ENCODE assay signal across 8 cellular contexts in the genomic region with DNA sequence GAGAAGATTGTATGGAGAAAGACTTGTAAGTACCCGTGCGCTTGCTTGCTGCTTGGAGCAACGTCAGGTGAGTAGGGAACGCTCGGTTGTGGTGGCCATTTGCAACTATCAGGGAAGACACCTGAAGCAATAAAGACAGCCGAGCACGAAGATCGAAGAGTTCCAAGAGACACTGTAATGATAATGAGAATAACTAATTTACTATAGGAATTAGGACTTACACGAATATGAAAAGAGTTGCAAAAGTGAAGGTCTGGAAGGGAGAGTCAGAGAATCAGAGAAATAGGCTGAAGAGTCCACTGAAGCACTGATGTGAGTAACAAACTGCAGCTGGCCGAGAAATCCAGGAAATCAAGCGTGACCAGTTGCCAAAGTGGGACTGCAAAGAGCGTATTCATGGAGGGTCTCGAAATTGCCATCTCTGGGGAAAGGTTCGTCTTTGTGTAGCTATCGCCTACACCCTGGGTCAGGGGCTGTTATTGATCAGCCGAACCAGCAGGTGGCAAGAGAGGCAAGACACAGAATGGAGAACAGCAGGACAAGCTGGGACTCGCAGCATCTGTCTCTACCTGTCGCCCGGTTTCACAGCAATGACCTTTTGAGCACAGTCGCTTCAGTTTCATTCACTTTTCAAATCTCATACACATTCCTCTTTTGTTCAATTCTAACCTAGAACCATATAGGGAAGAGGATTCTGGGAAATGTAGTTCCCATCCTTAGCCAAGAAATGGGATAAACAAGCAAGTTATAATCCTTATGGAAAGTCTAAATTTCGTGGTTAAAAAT. TPM values are rescaled to one million over a fixed set of nuclear protein-coding genes. Genes with fewer than 3 reads are reported as not detected.
DNase-seq lines count a peak whose midpoint lies in the region; ATAC-seq lines count a peak whose summit lies in the region.

No MANE protein-coding gene starts in this region.

- H3K27ac ChIP-seq in effector memory CD4-positive, alpha-beta T cell (ENCODE audit: insufficient read depth, low read length, poor library complexity, severe bottlenecking), result no peak overlapping the region

- H3K27me3 ChIP-seq in effector memory CD4-positive, alpha-beta T cell (replicated peaks; ENCODE audit: control insufficient read depth, insufficient read depth, low read length, poor library complexity, severe bottlenecking), result no peaks in the 10 kb centered on the region

- DNase-seq in CD1c-positive myeloid dendritic cell (ENCODE audit: extremely low spot score) (peak; percentile 71), NCI-H69 (lab: John Stamatoyannopoulos, UW) (peak; percentile 90), memory B cell (ENCODE audit: low spot score in 2 of 2) (peak; percentile 59 to 70)
- peak; percentile 77 for DNase-seq in activated CD4-positive, alpha-beta memory T cell treated with anti-CD3 and anti-CD28 coated beads, Interleukin-2, amount 10 ng/mL, durations not matched to agents 7 days and 5 days
- DNase-seq in effector memory CD4-positive, alpha-beta T cell, result peak; percentile 49 to 61 (median 57)
- peak; percentile 47 for DNase-seq in stimulated activated CD8-positive, alpha-beta memory T cell treated with anti-CD3 and anti-CD28 coated beads, Interleukin-15, amount 100 ng/mL, for 1 hour (ENCODE audit: low read depth)

- peaks cover 6% of the 10 kb centered on the region for H3K27me3 Mint-ChIP-seq in activated CD4-positive, alpha-beta memory T cell treated with anti-CD3 and anti-CD28 coated beads, Interleukin-2, amount 10 ng/mL, durations not matched to agents 7 days and 5 days
- H3K27me3 Mint-ChIP-seq in memory B cell, result peaks cover 1% of the 10 kb centered on the region

- CTCF ChIA-PET in activated CD4-positive, alpha-beta memory T cell treated with anti-CD3 and anti-CD28 coated beads, Interleukin-2, amount 10 ng/mL, durations not matched to agents 7 days and 5 days (lab: Charles Lee), result interaction anchor here (0.6 to 4.2 kb wide), 37 partner anchors 9 to 246 kb away, joined by 3 to 60 read pairs (median 4); partner anchors contain the start of gene PHF3

- ATAC-seq in GM19397 (IDR thresholded peaks at IDR 0.05; ENCODE audit: unreplicated experiment), result peak; percentile 100
- ATAC-seq in HG03558 (IDR thresholded peaks at IDR 0.05; ENCODE audit: extremely low read depth, unreplicated experiment), result peak; percentile 99
- ATAC-seq in memory B cell (ENCODE audit: low read depth), result peak; percentile 99

- H3K9me3 ChIP-seq in effector memory CD4-positive, alpha-beta T cell (ENCODE audit: control insufficient read depth, low read length), result no peaks in the 10 kb centered on the region

- no peaks in the 10 kb centered on the region for H3K4me1 ChIP-seq in effector memory CD4-positive, alpha-beta T cell (ENCODE audit: control insufficient read depth, insufficient read depth, low read length, poor library complexity, severe bottlenecking)

- peaks cover 21% of the 10 kb centered on the region for H3K4me1 Mint-ChIP-seq in activated CD4-positive, alpha-beta memory T cell treated with anti-CD3 and anti-CD28 coated beads, Interleukin-2, amount 10 ng/mL, durations not matched to agents 7 days and 5 days
- peaks cover 12% of the 10 kb centered on the region for H3K4me1 Mint-ChIP-seq in memory B cell

- POLR2A ChIA-PET in activated CD4-positive, alpha-beta memory T cell treated with anti-CD3 and anti-CD28 coated beads, Interleukin-2, amount 10 ng/mL, durations not matched to agents 7 days and 5 days (lab: Charles Lee), result interaction anchor here (0.9 to 1.9 kb wide), 5 partner anchors 15 to 247 kb away, joined by 3 to 10 read pairs (median 3); partner anchors contain the start of gene PHF3

- H3K9me3 Mint-ChIP-seq in activated CD4-positive, alpha-beta memory T cell treated with anti-CD3 and anti-CD28 coated beads, Interleukin-2, amount 10 ng/mL, durations not matched to agents 7 days and 5 days, result no peaks in the 10 kb centered on the region
- H3K9me3 Mint-ChIP-seq in memory B cell, result no peaks in the 10 kb centered on the region

- no peaks in the 10 kb centered on the region for H3K36me3 Mint-ChIP-seq in activated CD4-positive, alpha-beta memory T cell treated with anti-CD3 and anti-CD28 coated beads, Interleukin-2, amount 10 ng/mL, durations not matched to agents 7 days and 5 days (ENCODE audit: low read depth)
- H3K36me3 Mint-ChIP-seq in memory B cell, result no peaks in the 10 kb centered on the region

- no peak overlapping the region for H3K27ac Mint-ChIP-seq in activated CD4-positive, alpha-beta memory T cell treated with anti-CD3 and anti-CD28 coated beads, Interleukin-2, amount 10 ng/mL, durations not matched to agents 7 days and 5 days
- H3K27ac Mint-ChIP-seq in memory B cell, result peak overlapping the region; percentile 68

- no peaks in the 10 kb centered on the region for H3K36me3 ChIP-seq in effector memory CD4-positive, alpha-beta T cell (ENCODE audit: control insufficient read depth, insufficient read depth, low read length)

- peak overlapping the region; percentile 73 for H3K4me3 Mint-ChIP-seq in activated CD4-positive, alpha-beta memory T cell treated with anti-CD3 and anti-CD28 coated beads, Interleukin-2, amount 10 ng/mL, durations not matched to agents 7 days and 5 days
- H3K4me3 Mint-ChIP-seq in memory B cell, result peak overlapping the region; percentile 87

- peak overlapping the region; percentile 41 for H3K4me3 ChIP-seq in effector memory CD4-positive, alpha-beta T cell (ENCODE audit: insufficient read depth, low read depth, low read length, poor library complexity, severe bottlenecking)

RNA-seq across cellular contexts. Expression of gene PTP4A1, which starts 26.2 kb away (rescaled TPM):
- total RNA-seq in activated CD4-positive, alpha-beta memory T cell treated with anti-CD3 and anti-CD28 coated beads, Interleukin-2, amount 10 ng/mL, durations not matched to agents 7 days and 5 days, result 10 to 100 TPM; 62.7 to 63.7 TPM

RNA-seq across cellular contexts. Expression of gene PHF3, which starts 37.2 kb away (rescaled TPM):
- 10 to 100 TPM; 53.9 to 57.8 TPM for total RNA-seq in activated CD4-positive, alpha-beta memory T cell treated with anti-CD3 and anti-CD28 coated beads, Interleukin-2, amount 10 ng/mL, durations not matched to agents 7 days and 5 days
